Comparison of ENCODE assay signal across 33 cellular contexts in the genomic region with DNA sequence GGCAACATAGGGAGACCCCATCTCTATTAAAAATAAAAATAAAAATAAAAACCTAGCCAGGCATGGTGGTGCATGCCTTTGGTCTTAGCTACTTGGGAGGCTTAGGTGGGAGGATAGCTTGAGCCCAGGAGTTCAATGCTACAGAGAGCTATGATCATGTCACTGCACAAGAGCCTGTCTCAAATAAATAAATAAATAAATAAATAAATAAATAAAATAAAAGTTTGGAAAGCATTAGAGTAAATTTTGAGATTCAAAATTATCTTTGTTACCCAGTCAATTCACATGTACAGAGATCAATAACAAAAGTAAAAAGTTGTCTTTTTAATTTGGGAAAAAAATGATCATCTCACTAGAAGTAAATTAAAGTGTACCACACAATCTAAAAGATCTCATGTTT.
"Had no signal": no experiment of that assay in that cellular context is flagged by ENCODE, and none has a peak within 500 bp of the region (broad histone marks: within the 10 kb centered on the region; RNA-seq: fewer than 3 reads in every experiment).

No MANE protein-coding gene starts in this region.

- DNase-seq: activated effector memory CD4-positive, alpha-beta T cell treated with anti-CD3 and anti-CD28 coated beads, Interleukin-2, amount 50 U/mL, for 16 hours; activated effector memory CD4-positive, alpha-beta T cell treated with Interleukin-2 at 50 U/mL for 16 hours; activated gamma-delta T cell; activated gamma-delta T cell treated with Interleukin-2 at 50 U/mL for 16 hours; activated naive CD4-positive, alpha-beta T cell; activated naive CD4-positive, alpha-beta T cell treated with anti-CD3 and anti-CD28 coated beads for 36 hours; activated naive CD4-positive, alpha-beta T cell treated with anti-CD3 and anti-CD28 coated beads, Interleukin-2, amount 10 ng/mL, durations not matched to agents 7 days and 5 days; activated naive CD4-positive, alpha-beta T cell treated with anti-CD3 and anti-CD28 coated beads, Interleukin-2, amount 50 U/mL, for 16 hours; activated naive CD4-positive, alpha-beta T cell treated with Interleukin-2 at 50 U/mL for 16 hours; activated naive CD8-positive, alpha-beta T cell treated with anti-CD3 and anti-CD28 coated beads for 36 hours; activated naive CD8-positive, alpha-beta T cell treated with anti-CD3 and anti-CD28 coated beads, Interleukin-2, amount 10 ng/mL, durations not matched to agents 7 days and 5 days; activated naive CD8-positive, alpha-beta T cell treated with anti-CD3 and anti-CD28 coated beads, Interleukin-2, amount 50 U/mL, for 24 hours; activated T-cell treated with anti-CD3 and anti-CD28 coated beads, Interleukin-2, amount 50 U/mL, for 24 hours; activated T-cell treated with anti-CD3 and anti-CD28 coated beads, Interleukin-2, amount 50 U/mL, for 4 hours; activated T-cell treated with anti-CD3 and anti-CD28 coated beads, Interleukin-2, amount 50 U/mL, for 48 hours; activated T-cell treated with anti-CD3 and anti-CD28 coated beads, Interleukin-2, amount 50 U/mL, for 72 hours; adrenal gland; amniotic stem cell; amygdala; anterior cingulate cortex; aorta; body of pancreas; brain microvascular endothelial cell; caudate nucleus; central memory CD4-positive, alpha-beta T cell; cerebellar nuclear complex had no signal

- H3K4me1 ChIP-seq: ascending aorta, body of pancreas, breast epithelium had no signal

- H3K9me3 ChIP-seq: adrenal gland, ascending aorta, breast epithelium had no signal

- FAIRE-seq: astrocyte, bronchial epithelial cell had no signal

- H3K36me3 ChIP-seq: adrenal gland, ascending aorta, brain microvascular endothelial cell, breast epithelium, cardiac muscle cell had no signal

- H3K27ac ChIP-seq: adrenal gland, ascending aorta, body of pancreas, brain microvascular endothelial cell, breast epithelium, cardiac muscle cell had no signal

- ATAC-seq: activated naive CD4-positive, alpha-beta T cell treated with anti-CD3 and anti-CD28 coated beads, Interleukin-2, amount 50 U/mL, for 72 hours; activated naive CD8-positive, alpha-beta T cell treated with anti-CD3 and anti-CD28 coated beads, Interleukin-2, amount 50 U/mL, for 24 hours; activated T-cell treated with anti-CD3 and anti-CD28 coated beads, Interleukin-2, amount 50 U/mL, for 4 hours; activated T-cell treated with anti-CD3 and anti-CD28 coated beads, Interleukin-2, amount 50 U/mL, for 72 hours; activated T-helper 17 cell treated with anti-CD3 and anti-CD28 coated beads, Interleukin-2, amount 50 U/mL, for 72 hours; body of pancreas had no signal

- H3K4me3 ChIP-seq: adrenal gland, ascending aorta, body of pancreas, breast epithelium, cardiac muscle cell had no signal

- H3K27me3 ChIP-seq: adrenal gland, ascending aorta, body of pancreas, brain microvascular endothelial cell, breast epithelium, cardiac muscle cell had no signal
